ENCODE assay signal across 8 cellular contexts in genomic region chr16:57422026-57422944, GRCh38. TPM values are rescaled to one million over a fixed set of nuclear protein-coding genes. Genes with fewer than 3 reads are reported as not detected.
DNase-seq lines count a peak whose midpoint lies in the region; ATAC-seq and TF ChIP-seq lines count a peak whose summit lies in the region.

No MANE protein-coding gene starts in this region.

- peaks cover 0 to 10% (median 4%) of the 10 kb centered on the region in 4 donors for H3K4me1 ChIP-seq in Peyer's patch

- DNase-seq in AG09309 (ENCODE audit: low read depth) (no peak), HCEC 1CT (peak; percentile 54), Peyer's patch (peak in 1 of 3 donors; percentile 62), erythroblast (lab: John Stamatoyannopoulos, UW) (peak; percentile 57 to 65), omental fat pad (ENCODE audit: low spot score) (no peak)

- H3K27ac ChIP-seq in Peyer's patch: no peak overlapping the region

- ATAC-seq in omental fat pad (ENCODE audit: low FRiP score) (peak; percentile 67), GM19328 (IDR thresholded peaks at IDR 0.05; ENCODE audit: unreplicated experiment) (no peak), HG02642 (IDR thresholded peaks at IDR 0.05; ENCODE audit: poor library complexity, unreplicated experiment) (no peak), GM18858 (IDR thresholded peaks at IDR 0.05; ENCODE audit: unreplicated experiment) (no peak)

- no peaks in the 10 kb centered on the region for H3K9me3 ChIP-seq in Peyer's patch

- H3K27me3 ChIP-seq in Peyer's patch: no peaks in the 10 kb centered on the region

- TF ChIP-seq POLR2A in Peyer's patch (IDR thresholded peaks at IDR 0.05) (no peak), erythroblast (IDR thresholded peaks at IDR 0.05; ENCODE audit: low read length) (no peak)

- H3K4me3 ChIP-seq in AG09309 (ENCODE audit: control insufficient read depth, low read depth, low read length): no peak overlapping the region
- no peak overlapping the region for H3K4me3 ChIP-seq in Peyer's patch

- H3K36me3 ChIP-seq in Peyer's patch: peaks cover 0 to 11% (median 0%) of the 10 kb centered on the region in 3 donors

- TF ChIP-seq CTCF in AG09309 (IDR thresholded peaks at IDR 0.05; ENCODE audit: control insufficient read depth, insufficient read depth, low read depth, low read length, missing control alignments) (peak; percentile 85), Peyer's patch (IDR thresholded peaks at IDR 0.05) (peak in 4 of 6 experiments; percentile 47 to 55 (median 48)), omental fat pad (IDR thresholded peaks at IDR 0.05) (no peak)

RNA-seq across cellular contexts. Expression of gene CCL17, which starts 17.7 kb away (rescaled TPM):
- total RNA-seq in Peyer's patch: not detected
- not detected for total RNA-seq in omental fat pad

RNA-seq across cellular contexts. Expression of gene CIAPIN1, which starts 24.9 kb away (rescaled TPM):
- total RNA-seq in Peyer's patch (10 to 100 TPM; 37.7 to 65.5 (median 46.2) TPM), omental fat pad (10 to 100 TPM; 26.4 to 37.2 (median 32.4) TPM)

RNA-seq across cellular contexts. Expression of gene COQ9, which starts 25.0 kb away (rescaled TPM):
- total RNA-seq in Peyer's patch (100 to 1,000 TPM in 3 of 4 donors, 10 to 100 TPM in 1; 87.5 to 154 (median 122) TPM), omental fat pad (10 to 100 TPM; 30.6 to 60.5 (median 44.7) TPM)

RNA-seq across cellular contexts. Expression of gene POLR2C, which starts 40.2 kb away (rescaled TPM):
- 100 to 1,000 TPM in 1 of 4 donors, 10 to 100 TPM in 3; 68.0 to 113 (median 84.8) TPM for total RNA-seq in Peyer's patch
- 10 to 100 TPM; 82.4 to 89.4 (median 85.4) TPM for total RNA-seq in omental fat pad

RNA-seq across cellular contexts. Expression of gene CX3CL1, which starts 50.0 kb away (rescaled TPM):
- 1 to 10 TPM; 1.7 to 2.3 (median 2.1) TPM for total RNA-seq in Peyer's patch
- total RNA-seq in omental fat pad: 10 to 100 TPM in 2 of 4 donors, 1 to 10 TPM in 2; 7.1 to 59.7 (median 11.9) TPM

Comparison
In these comparisons a context has a peak if more than half of its experiments do, and no peak if none do; other contexts are left out.
1. DNase-seq: peak in HCEC 1CT (single experiment) and erythroblast (2 of 2); none in AG09309 (single experiment) and omental fat pad (single experiment).
2. CTCF ChIP-seq: peak in AG09309 (single experiment) and Peyer's patch (4 of 6); none in omental fat pad (0 of 3).